16 cellular contexts compared by ENCODE assay signal in genomic region chr10:18142151-18142550, GRCh38. TPM values are rescaled to one million over a fixed set of nuclear protein-coding genes. Genes with fewer than 3 reads are reported as not detected.
DNase-seq lines count a peak whose midpoint lies in the region.
"Had no signal": no experiment of that assay in that cellular context is flagged by ENCODE, and none has a peak within 500 bp of the region (broad histone marks: within the 10 kb centered on the region; RNA-seq: fewer than 3 reads in every experiment).

No MANE protein-coding gene starts in this region.

- H3K27ac ChIP-seq in HUES6 (ENCODE audit: low read depth, low read length) (no peak overlapping the region), iPS-20b (ENCODE audit: low read length) (no peak overlapping the region), stomach smooth muscle (ENCODE audit: low read length) (peak overlapping the region; percentile 90)
- H3K27ac ChIP-seq: gastrocnemius medialis had no signal

- peaks cover 11% of the 10 kb centered on the region for H3K4me1 ChIP-seq in HUES6 (ENCODE audit: control insufficient read depth, insufficient read depth, low read length)
- H3K4me1 ChIP-seq in iPS-20b (ENCODE audit: insufficient read depth, low read length) = peaks cover 8% of the 10 kb centered on the region; the same call in 1 of the 2 replicates
- peaks cover 22% of the 10 kb centered on the region for H3K4me1 ChIP-seq in stomach smooth muscle (ENCODE audit: control insufficient read depth, insufficient read depth, low read length)
- H3K4me1 ChIP-seq: adrenal gland had no signal

- H3K9me3 ChIP-seq in HUES6 (ENCODE audit: control insufficient read depth, insufficient read depth, low read depth, low read length) = no peaks in the 10 kb centered on the region
- no peaks in the 10 kb centered on the region for H3K9me3 ChIP-seq in iPS-20b (ENCODE audit: insufficient read depth, low read depth, low read length)
- no peaks in the 10 kb centered on the region for H3K9me3 ChIP-seq in stomach smooth muscle (ENCODE audit: control insufficient read depth in 2 of 2, low read length in 2 of 2)
- H3K9me3 ChIP-seq: adrenal gland, gastrocnemius medialis had no signal

- DNase-seq in cerebellum (ENCODE audit: low spot score) (peak; percentile 13), GM19240 (ENCODE audit: insufficient read length, low spot score) (no peak), NCI-H1436 treated with DMSO at 0.1 percent for 48 hours (lab: John Stamatoyannopoulos, UW) (no peak), AG08396 (ENCODE audit: low spot score) (no peak)
- DNase-seq: adrenal gland, Calu3, gastrocnemius medialis, GDM1, NCI-H1930, NCI-H524, T-helper 2 cell had no signal

- H3K9ac ChIP-seq in HUES6 (ENCODE audit: low read length) (no peak overlapping the region), iPS-20b (ENCODE audit: low read depth, low read length) (no peak overlapping the region), stomach smooth muscle (ENCODE audit: low read length in 2 of 2) (peak overlapping the region; percentile 84 to 91)

- H3K4me3 ChIP-seq in HUES6 (ENCODE audit: low read depth, low read length) (0 out of 2 replicates have a peak overlapping the region, but pooled peaks have one; percentile 68), iPS-20b (ENCODE audit: low read length) (peak overlapping the region; percentile 83; the same call in 1 of the 2 replicates), stomach smooth muscle (ENCODE audit: low read length in 2 of 2) (peak overlapping the region; percentile 81 to 88)
- H3K4me3 ChIP-seq: GM12878 had no signal

- H3K36me3 ChIP-seq in HUES6 (ENCODE audit: control insufficient read depth, insufficient read depth, low read length) = no peaks in the 10 kb centered on the region
- no peaks in the 10 kb centered on the region for H3K36me3 ChIP-seq in iPS-20b (ENCODE audit: insufficient read depth, low read depth, low read length)
- no peaks in the 10 kb centered on the region for H3K36me3 ChIP-seq in stomach smooth muscle (ENCODE audit: control insufficient read depth in 2 of 2, insufficient read depth in 2 of 2, low read length in 2 of 2)
- H3K36me3 ChIP-seq: adrenal gland, gastrocnemius medialis had no signal

- H3K27me3 ChIP-seq in HUES6 (ENCODE audit: control insufficient read depth, insufficient read depth, low read length) = peaks cover 25% of the 10 kb centered on the region
- peaks cover 38% of the 10 kb centered on the region for H3K27me3 ChIP-seq in iPS-20b (ENCODE audit: insufficient read depth, low read length)
- no peaks in the 10 kb centered on the region for H3K27me3 ChIP-seq in stomach smooth muscle (ENCODE audit: control insufficient read depth in 1 of 2, insufficient read depth in 2 of 2, low read length in 2 of 2)

RNA-seq across cellular contexts. Expression of gene CACNB2, which starts 1.9 kb away (rescaled TPM):
- 16.2 TPM for total RNA-seq in cerebellum
- total RNA-seq: B cell, Calu3 had no signal

Comparison
In these comparisons a context has a peak if more than half of its experiments do, and no peak if none do; other contexts are left out.
1. H3K9ac ChIP-seq: peak in stomach smooth muscle (2 of 2); none in HUES6 (single experiment) and iPS-20b (single experiment).
2. Peak in every context shown above with its lines, with median percentiles within 50 percentile points of each other: H3K4me3 ChIP-seq.